29 cellular contexts compared by ENCODE assay signal in genomic region chr5:35743644-35744043, GRCh38.
"Had no signal": no experiment of that assay in that cellular context is flagged by ENCODE, and none has a peak within 500 bp of the region (broad histone marks: within the 10 kb centered on the region; RNA-seq: fewer than 3 reads in every experiment).

No MANE protein-coding gene starts in this region.

- H3K27me3 Mint-ChIP-seq: activated CD4-positive, alpha-beta memory T cell treated with anti-CD3 and anti-CD28 coated beads for 36 hours; activated CD4-positive, alpha-beta T cell treated with anti-CD3 and anti-CD28 coated beads for 36 hours; activated CD4-positive, alpha-beta T cell treated with anti-CD3 and anti-CD28 coated beads, Interleukin-2, amount 10 ng/mL, durations not matched to agents 24 days and 14 days; activated CD8-positive, alpha-beta memory T cell treated with anti-CD3 and anti-CD28 coated beads, Interleukin-2, amount 10 ng/mL, durations not matched to agents 7 days and 5 days had no signal

- H3K27ac ChIP-seq: adrenal gland, body of pancreas, esophagus muscularis mucosa, foreskin keratinocyte, gastrocnemius medialis, heart left ventricle had no signal

- DNase-seq: activated CD4-positive, alpha-beta memory T cell treated with anti-CD3 and anti-CD28 coated beads for 36 hours; activated CD4-positive, alpha-beta T cell treated with anti-CD3 and anti-CD28 coated beads for 36 hours; activated CD4-positive, alpha-beta T cell treated with anti-CD3 and anti-CD28 coated beads, Interleukin-2, amount 10 ng/mL, durations not matched to agents 24 days and 14 days; activated CD4-positive, CD25-positive, alpha-beta regulatory T cell; activated CD4-positive, CD25-positive, alpha-beta regulatory T cell treated with anti-CD3 and anti-CD28 coated beads, Interleukin-2, amount 50 U/mL, for 72 hours; activated CD8-positive, alpha-beta memory T cell treated with anti-CD3 and anti-CD28 coated beads, Interleukin-2, amount 10 ng/mL, durations not matched to agents 7 days and 5 days; activated CD8-positive, alpha-beta memory T cell treated with anti-CD3 and anti-CD28 coated beads, Interleukin-2, amount 50 U/mL, for 4 hours; activated CD8-positive, alpha-beta T cell treated with anti-CD3 and anti-CD28 coated beads, Interleukin-2, amount 10 ng/mL, durations not matched to agents 7 days and 5 days; activated effector memory CD4-positive, alpha-beta T cell treated with anti-CD3 and anti-CD28 coated beads, Interleukin-2, amount 50 U/mL, for 16 hours; activated naive CD4-positive, alpha-beta T cell treated with anti-CD3 and anti-CD28 coated beads for 36 hours; activated T-cell treated with anti-CD3 and anti-CD28 coated beads, Interleukin-2, amount 50 U/mL, for 1 hour; adrenal gland; amygdala; aorta; body of pancreas; caudate nucleus; cortex of kidney; dermis blood vessel endothelial cell; effector CD4-positive, alpha-beta T cell; effector memory CD8-positive, alpha-beta T cell; erythroblast; gastrocnemius medialis; glutamatergic neuron; heart left ventricle; T-helper 2 cell had no signal

- H3K4me3 ChIP-seq: adrenal gland, body of pancreas, esophagus muscularis mucosa, gastrocnemius medialis, heart left ventricle had no signal

- H3K27me3 ChIP-seq: adrenal gland, body of pancreas, esophagus muscularis mucosa, gastrocnemius medialis, heart left ventricle had no signal

- H3K27ac Mint-ChIP-seq: activated CD4-positive, alpha-beta memory T cell treated with anti-CD3 and anti-CD28 coated beads for 36 hours; activated CD4-positive, alpha-beta T cell treated with anti-CD3 and anti-CD28 coated beads for 36 hours; activated CD4-positive, alpha-beta T cell treated with anti-CD3 and anti-CD28 coated beads, Interleukin-2, amount 10 ng/mL, durations not matched to agents 24 days and 14 days; activated CD8-positive, alpha-beta T cell treated with anti-CD3 and anti-CD28 coated beads, Interleukin-2, amount 10 ng/mL, durations not matched to agents 7 days and 5 days; activated naive CD4-positive, alpha-beta T cell treated with anti-CD3 and anti-CD28 coated beads for 36 hours; activated naive CD4-positive, alpha-beta T cell treated with anti-CD3 and anti-CD28 coated beads, Interleukin-2, amount 50 U/mL, for 72 hours; activated T-helper 2 cell treated with anti-CD3 and anti-CD28 coated beads, Interferon-gamma antibody, Interleukin-2, Interleukin-4, amounts not matched to agents 10 μg/mL and 5 μg/mL and 100 μg/mL, durations not matched to agents 14 hours and 24 hours and 36 hours; effector memory CD8-positive, alpha-beta T cell had no signal

- ATAC-seq: activated CD4-positive, alpha-beta T cell treated with anti-CD3 and anti-CD28 coated beads for 36 hours; activated CD8-positive, alpha-beta memory T cell treated with anti-CD3 and anti-CD28 coated beads, Interleukin-2, amount 10 ng/mL, durations not matched to agents 7 days and 5 days; activated CD8-positive, alpha-beta T cell treated with anti-CD3 and anti-CD28 coated beads, Interleukin-2, amount 10 ng/mL, durations not matched to agents 7 days and 5 days; activated naive CD4-positive, alpha-beta T cell treated with anti-CD3 and anti-CD28 coated beads, Interleukin-2, amount 50 U/mL, for 72 hours; body of pancreas; effector memory CD8-positive, alpha-beta T cell; foreskin keratinocyte; gastrocnemius medialis; heart left ventricle had no signal

- H3K9me3 ChIP-seq: adrenal gland, body of pancreas, gastrocnemius medialis had no signal

- H3K36me3 ChIP-seq: adrenal gland, esophagus muscularis mucosa, gastrocnemius medialis, heart left ventricle had no signal

- H3K4me3 Mint-ChIP-seq: activated CD4-positive, alpha-beta memory T cell treated with anti-CD3 and anti-CD28 coated beads for 36 hours; activated CD4-positive, alpha-beta T cell treated with anti-CD3 and anti-CD28 coated beads for 36 hours; activated CD4-positive, alpha-beta T cell treated with anti-CD3 and anti-CD28 coated beads, Interleukin-2, amount 10 ng/mL, durations not matched to agents 24 days and 14 days; activated CD8-positive, alpha-beta memory T cell treated with anti-CD3 and anti-CD28 coated beads, Interleukin-2, amount 10 ng/mL, durations not matched to agents 7 days and 5 days; activated CD8-positive, alpha-beta T cell treated with anti-CD3 and anti-CD28 coated beads, Interleukin-2, amount 10 ng/mL, durations not matched to agents 7 days and 5 days; activated naive CD4-positive, alpha-beta T cell treated with anti-CD3 and anti-CD28 coated beads for 36 hours; effector memory CD8-positive, alpha-beta T cell had no signal

- H3K4me1 ChIP-seq: adrenal gland, body of pancreas, esophagus muscularis mucosa, foreskin keratinocyte, gastrocnemius medialis, heart left ventricle had no signal
